In genomic region chr16:20675488-20676267, GRCh38 we compare ENCODE assay signal across 8 cellular contexts. TPM values are rescaled to one million over a fixed set of nuclear protein-coding genes. Genes with fewer than 3 reads are reported as not detected.
DNase-seq lines count a peak whose midpoint lies in the region; ATAC-seq, FAIRE-seq and TF ChIP-seq lines count a peak whose summit lies in the region.

No MANE protein-coding gene starts in this region.

- peaks cover under 1% of the 10 kb centered on the region for H3K36me3 Mint-ChIP-seq in activated naive CD4-positive, alpha-beta T cell treated with anti-CD3 and anti-CD28 coated beads, Interleukin-2, amount 50 U/mL, for 24 hours

- peak overlapping the region; percentile 79 for H3K4me2 ChIP-seq in smooth muscle cell

- H3K27ac ChIP-seq in smooth muscle cell (ENCODE audit: low read depth), result no peak overlapping the region

- H3K9ac ChIP-seq in smooth muscle cell (ENCODE audit: low read depth), result no peak overlapping the region

- H3K79me2 ChIP-seq in smooth muscle cell (ENCODE audit: low read depth), result no peaks in the 10 kb centered on the region

- H3K27ac Mint-ChIP-seq in activated naive CD4-positive, alpha-beta T cell treated with anti-CD3 and anti-CD28 coated beads, Interleukin-2, amount 50 U/mL, for 24 hours, result peak overlapping the region; percentile 93

- DNase-seq in SIG-M5 treated with dmso at 0.1 percent for 504 hours (lab: John Stamatoyannopoulos, UW; ENCODE audit: unreplicated experiment) (peak; percentile 77), SIG-M5 (lab: John Stamatoyannopoulos, UW) (no peak), NCI-H1105 (lab: John Stamatoyannopoulos, UW) (peak; percentile 28), smooth muscle cell (lab: John Stamatoyannopoulos, UW; ENCODE audit: unreplicated experiment) (no peak), D721Med (ENCODE audit: insufficient read length, low spot score) (no peak)

- no peaks in the 10 kb centered on the region for H4K20me1 ChIP-seq in smooth muscle cell (ENCODE audit: low read depth)

- H3K27me3 Mint-ChIP-seq in activated naive CD4-positive, alpha-beta T cell treated with anti-CD3 and anti-CD28 coated beads, Interleukin-2, amount 50 U/mL, for 24 hours, result no peaks in the 10 kb centered on the region

- FAIRE-seq in D721Med (lab: Jason Lieb, UNC), result no peak

- WGBS in smooth muscle cell (ENCODE audit: low lambda C conversion rate), result 18% methylated on average over 6 of the region's 6 CpGs

- H3K9me3 ChIP-seq in iPS-18c (ENCODE audit: control insufficient read depth, insufficient read depth, low read length), result no peaks in the 10 kb centered on the region
- no peaks in the 10 kb centered on the region for H3K9me3 ChIP-seq in smooth muscle cell (replicated peaks; ENCODE audit: low read depth)

- H3K4me3 ChIP-seq in iPS-18c (ENCODE audit: insufficient read depth, low read depth, low read length), result peak overlapping the region; percentile 25; the same call in 1 of the 2 replicates
- H3K4me3 ChIP-seq in smooth muscle cell, result peak overlapping the region; percentile 42

- H3K27me3 ChIP-seq in smooth muscle cell (ENCODE audit: low read depth), result no peaks in the 10 kb centered on the region

- peaks cover 42% of the 10 kb centered on the region for H3K4me1 Mint-ChIP-seq in activated naive CD4-positive, alpha-beta T cell treated with anti-CD3 and anti-CD28 coated beads, Interleukin-2, amount 50 U/mL, for 24 hours

- H3F3A ChIP-seq in smooth muscle cell (ENCODE audit: low read depth), result no peaks in the 10 kb centered on the region

- H3K4me3 Mint-ChIP-seq in activated naive CD4-positive, alpha-beta T cell treated with anti-CD3 and anti-CD28 coated beads, Interleukin-2, amount 50 U/mL, for 24 hours, result peak overlapping the region; percentile 83

- ATAC-seq in GM18519 (IDR thresholded peaks at IDR 0.05; ENCODE audit: low FRiP score, unreplicated experiment), result no peak

- H3K36me3 ChIP-seq in smooth muscle cell (ENCODE audit: low read depth), result no peaks in the 10 kb centered on the region

- TF ChIP-seq CTCF in smooth muscle cell (IDR thresholded peaks at IDR 0.05; ENCODE audit: borderline replicate concordance, insufficient read depth, poor library complexity, severe bottlenecking) (no peak), D721Med (IDR thresholded peaks at IDR 0.05; ENCODE audit: insufficient read depth, missing control alignments) (no peak)

- peaks cover 20% of the 10 kb centered on the region for H3K4me1 ChIP-seq in smooth muscle cell (ENCODE audit: low read depth)

- peak overlapping the region; percentile 71 for H2AFZ ChIP-seq in smooth muscle cell (ENCODE audit: low read depth)

- no peaks in the 10 kb centered on the region for H3K9me3 Mint-ChIP-seq in activated naive CD4-positive, alpha-beta T cell treated with anti-CD3 and anti-CD28 coated beads, Interleukin-2, amount 50 U/mL, for 24 hours

RNA-seq across cellular contexts. Expression of gene ACSM1, which starts 21.8 kb away (rescaled TPM):
- 0.13 TPM in 1 of 2 replicates, not detected in the other for total RNA-seq in smooth muscle cell
- polyA plus RNA-seq in smooth muscle cell, result not detected in 2 replicates

Comparison
In these comparisons a context has a peak if more than half of its experiments do, and no peak if none do; other contexts are left out.
1. DNase-seq: peak in SIG-M5 treated with dmso at 0.1 percent for 504 hours (single experiment) and NCI-H1105 (single experiment); none in SIG-M5 (single experiment), smooth muscle cell (single experiment) and D721Med (single experiment).